In genomic region chr3:149095487-149095886, GRCh38 we compare ENCODE assay signal across 1 cellular context.
TF ChIP-seq lines count a peak whose summit lies in the region.

No MANE protein-coding gene starts in this region.

TF ChIP-seq in GM12878, 131 proteins besides CTCF, POLR2A, EP300 and RAD21 (continued from another document):
- TF ChIP-seq, protein P1, sequence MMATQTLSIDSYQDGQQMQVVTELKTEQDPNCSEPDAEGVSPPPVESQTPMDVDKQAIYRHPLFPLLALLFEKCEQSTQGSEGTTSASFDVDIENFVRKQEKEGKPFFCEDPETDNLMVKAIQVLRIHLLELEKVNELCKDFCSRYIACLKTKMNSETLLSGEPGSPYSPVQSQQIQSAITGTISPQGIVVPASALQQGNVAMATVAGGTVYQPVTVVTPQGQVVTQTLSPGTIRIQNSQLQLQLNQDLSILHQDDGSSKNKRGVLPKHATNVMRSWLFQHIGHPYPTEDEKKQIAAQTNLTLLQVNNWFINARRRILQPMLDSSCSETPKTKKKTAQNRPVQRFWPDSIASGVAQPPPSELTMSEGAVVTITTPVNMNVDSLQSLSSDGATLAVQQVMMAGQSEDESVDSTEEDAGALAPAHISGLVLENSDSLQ (IDR thresholded peaks at IDR 0.05), result 0 out of 2 replicates have a peak, but pooled peaks have one; percentile 6
- TF ChIP-seq MEF2A (IDR thresholded peaks at IDR 0.05; ENCODE audit: insufficient read depth, low read depth, low read length) (peak; percentile 55; the same call in 1 of the 2 replicates), CREM (IDR thresholded peaks at IDR 0.05; ENCODE audit: low read depth) (peak; percentile 58; the same call in 1 of the 2 replicates), ZNF217 (IDR thresholded peaks at IDR 0.05) (peak; percentile 41; the same call in 1 of the 2 replicates), SMARCA5 (IDR thresholded peaks at IDR 0.05) (no peak), ZBTB11 (CRISPR knock-in tag; IDR thresholded peaks at IDR 0.05) (no peak)
- TF ChIP-seq, protein P2, sequence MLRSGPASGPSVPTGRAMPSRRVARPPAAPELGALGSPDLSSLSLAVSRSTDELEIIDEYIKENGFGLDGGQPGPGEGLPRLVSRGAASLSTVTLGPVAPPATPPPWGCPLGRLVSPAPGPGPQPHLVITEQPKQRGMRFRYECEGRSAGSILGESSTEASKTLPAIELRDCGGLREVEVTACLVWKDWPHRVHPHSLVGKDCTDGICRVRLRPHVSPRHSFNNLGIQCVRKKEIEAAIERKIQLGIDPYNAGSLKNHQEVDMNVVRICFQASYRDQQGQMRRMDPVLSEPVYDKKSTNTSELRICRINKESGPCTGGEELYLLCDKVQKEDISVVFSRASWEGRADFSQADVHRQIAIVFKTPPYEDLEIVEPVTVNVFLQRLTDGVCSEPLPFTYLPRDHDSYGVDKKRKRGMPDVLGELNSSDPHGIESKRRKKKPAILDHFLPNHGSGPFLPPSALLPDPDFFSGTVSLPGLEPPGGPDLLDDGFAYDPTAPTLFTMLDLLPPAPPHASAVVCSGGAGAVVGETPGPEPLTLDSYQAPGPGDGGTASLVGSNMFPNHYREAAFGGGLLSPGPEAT (IDR thresholded peaks at IDR 0.05; ENCODE audit: low read depth), result peak; percentile 83
